ENCODE assay signal across 1 cellular context in genomic region chr9:92807757-92808725, GRCh38.
TF ChIP-seq lines count a peak whose summit lies in the region.

No MANE protein-coding gene starts in this region.

TF ChIP-seq in GM12878, 131 proteins besides CTCF, POLR2A, EP300 and RAD21 (continued from another document):
- no peak for TF ChIP-seq ELK1 (IDR thresholded peaks at IDR 0.05; ENCODE audit: low read depth, low read length)
